ENCODE assay signal across 21 cellular contexts in genomic region chr1:196857188-196857587, GRCh38. TPM values are rescaled to one million over a fixed set of nuclear protein-coding genes. Genes with fewer than 3 reads are reported as not detected.
DNase-seq lines count a peak whose midpoint lies in the region; ATAC-seq, FAIRE-seq and TF ChIP-seq lines count a peak whose summit lies in the region.
"Had no signal": no experiment of that assay in that cellular context is flagged by ENCODE, and none has a peak within 500 bp of the region (broad histone marks: within the 10 kb centered on the region; RNA-seq: fewer than 3 reads in every experiment).

No MANE protein-coding gene starts in this region.

- H4K20me1 ChIP-seq in HepG2 (ENCODE audit: insufficient read depth, low read length) = no peaks in the 10 kb centered on the region
- H4K20me1 ChIP-seq: BLaER1 had no signal

- FAIRE-seq in HepG2 (lab: Jason Lieb, UNC) (no peak), TTC549 (lab: Jason Lieb, UNC) (peak; percentile 79)
- FAIRE-seq: GM12891 had no signal

- no peaks in the 10 kb centered on the region for H3K79me2 ChIP-seq in HepG2 (ENCODE audit: insufficient read depth, low read length)

- BruUV-seq in HepG2 (replicated peaks; lab: Mats Ljungman, UMichigan) = no TSS peak

- intact Hi-C loops in HepG2 (cut with micrococcal nuclease; ENCODE audit: unreplicated experiment) (no loop called here), right lobe of liver (cut with DNase I) (no loop called here)

- H3K36me3 ChIP-seq in HepG2 (replicated peaks in 1 of 2; ENCODE audit: control insufficient read depth in 1 of 2, insufficient read depth in 2 of 2, low read length in 2 of 2) (no peaks in the 10 kb centered on the region), right lobe of liver (no peaks in the 10 kb centered on the region)
- H3K36me3 ChIP-seq: BE2C, BLaER1 had no signal

- TF ChIP-seq RAD21 in HepG2 (CRISPR knock-in tag; IDR thresholded peaks at IDR 0.05) = no peak

- TF ChIP-seq EP300 in HepG2 (IDR thresholded peaks at IDR 0.05; ENCODE audit: low read depth in 2 of 2, low read length in 2 of 2) (no peak), HepG2 (CRISPR knock-in tag; IDR thresholded peaks at IDR 0.05; ENCODE audit: borderline replicate concordance) (no peak)

- in situ Hi-C loops in HepG2 (cut with HindIII; ENCODE audit: extremely low pct_ligation_motif_present, low pct_unique_long_range_greater_than_20kb) = no loop called here

- TF ChIP-seq POLR2A in HepG2 (IDR thresholded peaks at IDR 0.05; ENCODE audit: insufficient read depth in 1 of 2, low read depth in 2 of 2, low read length in 2 of 2) (no peak), right lobe of liver (IDR thresholded peaks at IDR 0.05) (no peak)

- H3K4me1 ChIP-seq in HepG2 (ENCODE audit: insufficient read depth, low read length) (no peaks in the 10 kb centered on the region), right lobe of liver (no peaks in the 10 kb centered on the region)
- H3K4me1 ChIP-seq: BE2C, BLaER1 had no signal

- no peaks in the 10 kb centered on the region for H3K9me3 ChIP-seq in HepG2 (ENCODE audit: low read length)
- no peaks in the 10 kb centered on the region for H3K9me3 ChIP-seq in right lobe of liver
- H3K9me3 ChIP-seq: BE2C, BLaER1 had no signal

- TF ChIP-seq CTCF in HepG2 (CRISPR knock-in tag; IDR thresholded peaks at IDR 0.05) (no peak), right lobe of liver (IDR thresholded peaks at IDR 0.05) (no peak)

- H3K9ac ChIP-seq in HepG2 (ENCODE audit: insufficient read depth, low read depth, low read length) = no peak overlapping the region
- H3K9ac ChIP-seq: BLaER1 had no signal

- H3K4me2 ChIP-seq in HepG2 (ENCODE audit: low read depth, low read length) = no peak overlapping the region
- H3K4me2 ChIP-seq: BLaER1 had no signal

- CTCF ChIA-PET in HepG2 (lab: Yijun Ruan, JAX; ENCODE audit: low intra/inter-chr PET ratio, low total read pairs) = no interaction called here

- H3K27ac ChIP-seq in HepG2 (ENCODE audit: extremely low read length, insufficient read depth, low read length) (no peak overlapping the region), right lobe of liver (no peak overlapping the region)
- H3K27ac ChIP-seq: 22Rv1, BLaER1 had no signal

- POLR2A ChIA-PET in HepG2 (lab: Yijun Ruan, JAX) = no interaction called here

- ATAC-seq in HepG2 (no peak), right lobe of liver (no peak), GM18907 (IDR thresholded peaks at IDR 0.05; ENCODE audit: unreplicated experiment) (no peak)

- H2AFZ ChIP-seq in HepG2 (ENCODE audit: low read length) = no peak overlapping the region

- H3K4me3 ChIP-seq in HepG2 (replicated peaks in 1 of 3; ENCODE audit: insufficient read depth in 1 of 3, low read depth in 2 of 3, low read length in 3 of 3) = no peak overlapping the region
- no peak overlapping the region for H3K4me3 ChIP-seq in right lobe of liver
- H3K4me3 ChIP-seq: BLaER1 had no signal

- H3K27me3 ChIP-seq in HepG2 (ENCODE audit: control insufficient read depth in 1 of 2, insufficient read depth in 2 of 2, low read length in 2 of 2) = no peaks in the 10 kb centered on the region; a peak in 1 of 5 replicates
- H3K27me3 ChIP-seq in right lobe of liver = no peaks in the 10 kb centered on the region
- H3K27me3 ChIP-seq: BLaER1 had no signal

- WGBS in HepG2 (ENCODE audit: low lambda C conversion rate) = 0% methylated on average over 2 of the region's 2 CpGs
- 81% methylated on average over 2 of the region's 2 CpGs for WGBS in right lobe of liver (ENCODE audit: insufficient coverage, low coverage, low lambda C conversion rate, missing lambda C conversion rate)

- DNase-seq in HepG2 (ENCODE audit: low spot score) (no peak), right lobe of liver (no peak), NCI-H1930 (lab: John Stamatoyannopoulos, UW) (no peak)
- DNase-seq: ACHN; BE2C; C1 segment of cervical spinal cord; CD4-positive, alpha-beta memory T cell; CD4-positive, CD25-positive, alpha-beta regulatory T cell; CD8-positive, alpha-beta memory T cell; COR-L47; DMS79 treated with DMSO at 0.1 percent for 48 hours; GF-D8 had no signal

TF ChIP-seq in HepG2, 621 proteins besides CTCF, POLR2A, EP300 and RAD21:
- peak; percentile 59 for TF ChIP-seq RAD51 (IDR thresholded peaks at IDR 0.05; ENCODE audit: borderline replicate concordance)
- TF ChIP-seq ZC3H13 (CRISPR knock-in tag; IDR thresholded peaks at IDR 0.05) = no peak
- TF ChIP-seq SAFB2 (CRISPR knock-in tag; IDR thresholded peaks at IDR 0.05; ENCODE audit: borderline replicate concordance, low read depth) = no peak
- TF ChIP-seq DBP (CRISPR knock-in tag; IDR thresholded peaks at IDR 0.05; ENCODE audit: not compliant biosample characterization) = no peak
- no peak for TF ChIP-seq SIX4 (CRISPR knock-in tag; IDR thresholded peaks at IDR 0.05)
- TF ChIP-seq, protein P1, sequence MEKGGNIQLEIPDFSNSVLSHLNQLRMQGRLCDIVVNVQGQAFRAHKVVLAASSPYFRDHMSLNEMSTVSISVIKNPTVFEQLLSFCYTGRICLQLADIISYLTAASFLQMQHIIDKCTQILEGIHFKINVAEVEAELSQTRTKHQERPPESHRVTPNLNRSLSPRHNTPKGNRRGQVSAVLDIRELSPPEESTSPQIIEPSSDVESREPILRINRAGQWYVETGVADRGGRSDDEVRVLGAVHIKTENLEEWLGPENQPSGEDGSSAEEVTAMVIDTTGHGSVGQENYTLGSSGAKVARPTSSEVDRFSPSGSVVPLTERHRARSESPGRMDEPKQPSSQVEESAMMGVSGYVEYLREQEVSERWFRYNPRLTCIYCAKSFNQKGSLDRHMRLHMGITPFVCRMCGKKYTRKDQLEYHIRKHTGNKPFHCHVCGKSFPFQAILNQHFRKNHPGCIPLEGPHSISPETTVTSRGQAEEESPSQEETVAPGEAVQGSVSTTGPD (CRISPR knock-in tag; IDR thresholded peaks at IDR 0.05) = no peak

RNA-seq across cellular contexts. Expression of gene CFHR4, which starts 30.7 kb away (rescaled TPM):
- total RNA-seq in HepG2 (2016; rRNA removed; fragmentation: Illumina TruSeq; extraction: Trizol) (not detected in 2 replicates), right lobe of liver (100 to 1,000 TPM in 1 of 6 experiments, 10 to 100 TPM in 5; 41.2 to 135 (median 60.9) TPM)
- not detected in 2 replicates for total RNA-seq in HepG2 (2016; cell fraction: cytosol; rRNA removed; fragmentation: Illumina TruSeq; extraction: Trizol; ENCODE audit: low read depth)
- not detected in 2 replicates for total RNA-seq in HepG2 (2016; cell fraction: insoluble cytoplasmic fraction; rRNA removed; fragmentation: Illumina TruSeq; extraction: Trizol)
- total RNA-seq in HepG2 (2016; cell fraction: membrane; rRNA removed; fragmentation: Illumina TruSeq; extraction: Trizol) = not detected in 2 replicates
- not detected in 2 replicates for total RNA-seq in HepG2 (2016; cell fraction: nucleus; rRNA removed; fragmentation: Illumina TruSeq; extraction: Trizol)
- not detected in 2 replicates for polyA plus RNA-seq in HepG2 (2011; rRNA removed)
- not detected in 2 replicates for polyA plus RNA-seq in HepG2 (2011; cell fraction: cytosol; rRNA removed)
- polyA plus RNA-seq in HepG2 (2011; cell fraction: nucleus; rRNA removed) = not detected in 2 replicates
- not detected in 2 replicates for polyA plus RNA-seq in HepG2 (2012)
- polyA plus RNA-seq in HepG2 (2016; cell fraction: cytosol; fragmentation: Illumina TruSeq; extraction: Trizol; ENCODE audit: low read depth) = not detected in 2 replicates
- not detected in 2 replicates for polyA plus RNA-seq in HepG2 (2016; cell fraction: insoluble cytoplasmic fraction; fragmentation: Illumina TruSeq; extraction: Trizol; ENCODE audit: low read depth)
- not detected in 2 replicates for polyA plus RNA-seq in HepG2 (2016; cell fraction: membrane; fragmentation: Illumina TruSeq; extraction: Trizol; ENCODE audit: low read depth)
- polyA plus RNA-seq in HepG2 (2016; cell fraction: nucleus; fragmentation: Illumina TruSeq; extraction: Trizol; ENCODE audit: insufficient read depth, low read depth) = not detected in 2 replicates
- polyA minus RNA-seq in HepG2 (2011; rRNA and poly(A)+ RNA removed; ENCODE audit: low replicate concordance) = not detected in 2 replicates
- polyA minus RNA-seq in HepG2 (2011; cell fraction: cytosol; rRNA and poly(A)+ RNA removed) = not detected in 2 replicates
- not detected in 2 replicates for polyA minus RNA-seq in HepG2 (2011; cell fraction: nucleus; rRNA and poly(A)+ RNA removed)
- total RNA-seq: A172; A673; CD4-positive, alpha-beta memory T cell; CD4-positive, CD25-positive, alpha-beta regulatory T cell; CD8-positive, alpha-beta memory T cell had no signal
- polyA plus RNA-seq: AG04450; CD14-positive monocyte; CD4-positive, alpha-beta memory T cell; CD4-positive, CD25-positive, alpha-beta regulatory T cell; CD8-positive, alpha-beta memory T cell had no signal

RNA-seq across cellular contexts. Expression of gene CFHR1, which starts 37.7 kb away (rescaled TPM):
- total RNA-seq in HepG2 (2016; rRNA removed; fragmentation: Illumina TruSeq; extraction: Trizol) = not detected in 2 replicates
- total RNA-seq in HepG2 (2016; cell fraction: cytosol; rRNA removed; fragmentation: Illumina TruSeq; extraction: Trizol; ENCODE audit: low read depth) = not detected in 2 replicates
- not detected in 2 replicates for total RNA-seq in HepG2 (2016; cell fraction: insoluble cytoplasmic fraction; rRNA removed; fragmentation: Illumina TruSeq; extraction: Trizol)
- not detected in 2 replicates for total RNA-seq in HepG2 (2016; cell fraction: membrane; rRNA removed; fragmentation: Illumina TruSeq; extraction: Trizol)
- not detected in 2 replicates for total RNA-seq in HepG2 (2016; cell fraction: nucleus; rRNA removed; fragmentation: Illumina TruSeq; extraction: Trizol)
- not detected in 2 replicates for polyA plus RNA-seq in HepG2 (2011; rRNA removed)
- not detected in 2 replicates for polyA plus RNA-seq in HepG2 (2011; cell fraction: cytosol; rRNA removed)
- not detected in 2 replicates for polyA plus RNA-seq in HepG2 (2011; cell fraction: nucleus; rRNA removed)
- 0.11 TPM in 1 of 2 replicates, not detected in the other for polyA plus RNA-seq in HepG2 (2012)
- polyA plus RNA-seq in HepG2 (2016; cell fraction: cytosol; fragmentation: Illumina TruSeq; extraction: Trizol; ENCODE audit: low read depth) = not detected in 2 replicates
- not detected in 2 replicates for polyA plus RNA-seq in HepG2 (2016; cell fraction: insoluble cytoplasmic fraction; fragmentation: Illumina TruSeq; extraction: Trizol; ENCODE audit: low read depth)
- not detected in 2 replicates for polyA plus RNA-seq in HepG2 (2016; cell fraction: membrane; fragmentation: Illumina TruSeq; extraction: Trizol; ENCODE audit: low read depth)
- not detected in 2 replicates for polyA plus RNA-seq in HepG2 (2016; cell fraction: nucleus; fragmentation: Illumina TruSeq; extraction: Trizol; ENCODE audit: insufficient read depth, low read depth)
- polyA minus RNA-seq in HepG2 (2011; rRNA and poly(A)+ RNA removed; ENCODE audit: low replicate concordance) = 0.63 TPM in 1 of 2 replicates, not detected in the other
- not detected in 2 replicates for polyA minus RNA-seq in HepG2 (2011; cell fraction: cytosol; rRNA and poly(A)+ RNA removed)
- polyA minus RNA-seq in HepG2 (2011; cell fraction: nucleus; rRNA and poly(A)+ RNA removed) = not detected in 2 replicates
- 1,000 to 10,000 TPM in 2 of 6 experiments, 100 to 1,000 TPM in 4; 490 to 1,248 (median 629) TPM for total RNA-seq in right lobe of liver
- total RNA-seq: A673; CD4-positive, alpha-beta memory T cell; CD4-positive, CD25-positive, alpha-beta regulatory T cell; CD8-positive, alpha-beta memory T cell had no signal
- polyA plus RNA-seq: CD14-positive monocyte; CD4-positive, alpha-beta memory T cell; CD4-positive, CD25-positive, alpha-beta regulatory T cell; CD8-positive, alpha-beta memory T cell had no signal

Comparison
In these comparisons a context has a peak if more than half of its experiments do, and no peak if none do; other contexts are left out.
1. RNA of gene CFHR4, which starts 30.7 kb away (total RNA-seq): 41.2 to 135 TPM in right lobe of liver; not detected in HepG2; every median in the first group is over 10 times any median in the second.
2. RNA of gene CFHR1, which starts 37.7 kb away (total RNA-seq): 490 to 1,248 TPM in right lobe of liver; not detected in HepG2; every median in the first group is over 100 times any median in the second.